Comparison of ENCODE assay signal across 10 cellular contexts in the genomic region with DNA sequence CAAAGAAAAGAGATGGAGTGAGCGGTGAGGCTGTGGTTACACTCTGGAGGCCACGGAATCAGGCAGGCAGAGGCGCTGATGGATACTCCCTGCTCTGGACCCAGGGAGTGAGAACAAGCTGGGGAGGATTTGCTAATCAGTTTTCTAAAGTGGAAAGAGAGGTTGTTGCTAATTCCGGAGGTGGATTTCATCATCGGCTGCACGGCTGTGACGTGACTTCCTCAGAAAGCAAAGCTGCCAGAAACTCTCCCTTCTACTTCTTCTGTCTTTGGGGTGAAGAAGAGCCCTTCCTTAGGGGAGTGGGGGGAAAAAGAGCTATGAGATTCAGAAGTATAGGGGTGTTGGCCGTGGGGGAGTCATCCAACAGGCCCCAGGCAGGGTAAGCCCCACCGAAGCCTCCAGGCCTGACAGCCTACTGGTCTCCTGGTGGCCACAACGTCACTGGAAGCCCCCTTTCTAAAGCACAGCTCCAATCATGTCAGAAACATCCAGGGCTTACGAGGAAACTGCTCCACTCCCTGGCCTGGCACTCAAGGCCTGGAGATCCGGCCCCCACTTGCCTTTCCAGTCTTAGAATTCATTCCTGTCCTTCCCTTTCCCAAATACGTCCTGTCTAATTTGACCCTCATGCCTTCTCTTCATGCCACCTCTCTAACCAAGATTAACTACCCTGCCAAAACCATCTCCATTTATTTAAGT.
DNase-seq lines count a peak whose midpoint lies in the region; ATAC-seq and TF ChIP-seq lines count a peak whose summit lies in the region.
"Had no signal": no experiment of that assay in that cellular context is flagged by ENCODE, and none has a peak within 500 bp of the region (broad histone marks: within the 10 kb centered on the region; RNA-seq: fewer than 3 reads in every experiment).

No MANE protein-coding gene starts in this region.

- H3K56ac ChIP-seq in mesendoderm (ENCODE audit: low read length), result peak overlapping the region; percentile 57

- H2AK5ac ChIP-seq in mesendoderm (ENCODE audit: low read length), result no peak overlapping the region

- H2BK120ac ChIP-seq in mesendoderm (ENCODE audit: low read depth, low read length), result no peak overlapping the region

- H3K4me1 ChIP-seq in mesendoderm (ENCODE audit: control insufficient read depth, low read depth, low read length) (no peaks in the 10 kb centered on the region), upper lobe of right lung (peaks cover 25% of the 10 kb centered on the region), foreskin keratinocyte (no peaks in the 10 kb centered on the region)
- H3K4me1 ChIP-seq: SJCRH30 had no signal

- no peak overlapping the region for H3K4me2 ChIP-seq in mesendoderm (ENCODE audit: low read length)

- H3K27ac ChIP-seq in mesendoderm (ENCODE audit: low read depth, low read length), result peak overlapping the region; percentile 7
- H3K27ac ChIP-seq in upper lobe of right lung, result peak overlapping the region; percentile 85
- no peak overlapping the region for H3K27ac ChIP-seq in foreskin keratinocyte
- H3K27ac ChIP-seq: SJCRH30 had no signal

- H3K79me2 ChIP-seq in mesendoderm (ENCODE audit: control insufficient read depth, insufficient read depth, low read length), result peaks cover 1% of the 10 kb centered on the region

- peaks cover 5% of the 10 kb centered on the region for H3K9me3 ChIP-seq in upper lobe of right lung

- no peak overlapping the region for H3K9ac ChIP-seq in mesendoderm (ENCODE audit: low read length)

- peak overlapping the region; percentile 82 for H3K27ac Mint-ChIP-seq in activated naive CD8-positive, alpha-beta T cell treated with anti-CD3 and anti-CD28 coated beads, Interleukin-2, amount 10 ng/mL, durations not matched to agents 7 days and 5 days
- no peak overlapping the region for H3K27ac Mint-ChIP-seq in activated naive CD8-positive, alpha-beta T cell treated with anti-CD3 and anti-CD28 coated beads, Interleukin-2, amount 50 U/mL, for 24 hours
- peak overlapping the region; percentile 97 for H3K27ac Mint-ChIP-seq in chondrocyte (ENCODE audit: unreplicated experiment)

- POLR2A ChIA-PET in activated naive CD8-positive, alpha-beta T cell treated with anti-CD3 and anti-CD28 coated beads, Interleukin-2, amount 10 ng/mL, durations not matched to agents 7 days and 5 days (lab: Charles Lee), result no interaction called here

- H3K36me3 Mint-ChIP-seq in activated naive CD8-positive, alpha-beta T cell treated with anti-CD3 and anti-CD28 coated beads, Interleukin-2, amount 10 ng/mL, durations not matched to agents 7 days and 5 days, result no peaks in the 10 kb centered on the region
- peaks cover 9% of the 10 kb centered on the region for H3K36me3 Mint-ChIP-seq in activated naive CD8-positive, alpha-beta T cell treated with anti-CD3 and anti-CD28 coated beads, Interleukin-2, amount 50 U/mL, for 24 hours (ENCODE audit: low read depth)
- peaks cover 12% of the 10 kb centered on the region for H3K36me3 Mint-ChIP-seq in chondrocyte (ENCODE audit: low read depth)

- no peak for DNase-seq in activated naive CD8-positive, alpha-beta T cell treated with anti-CD3 and anti-CD28 coated beads, Interleukin-2, amount 10 ng/mL, durations not matched to agents 7 days and 5 days
- no peak for DNase-seq in activated naive CD8-positive, alpha-beta T cell treated with anti-CD3 and anti-CD28 coated beads, Interleukin-2, amount 50 U/mL, for 24 hours
- DNase-seq in chondrocyte (ENCODE audit: low spot score), result no peak
- peak; percentile 56 for DNase-seq in mesendoderm
- peak; percentile 86 for DNase-seq in upper lobe of right lung
- no peak for DNase-seq in foreskin keratinocyte
- DNase-seq in cortex of kidney (lab: John Stamatoyannopoulos, UW), result no peak
- DNase-seq: SJCRH30 had no signal

- H3K4me3 ChIP-seq in mesendoderm (ENCODE audit: low read length) (no peak overlapping the region), upper lobe of right lung (no peak overlapping the region)
- H3K4me3 ChIP-seq: SJCRH30 had no signal

- H3K27me3 Mint-ChIP-seq in activated naive CD8-positive, alpha-beta T cell treated with anti-CD3 and anti-CD28 coated beads, Interleukin-2, amount 10 ng/mL, durations not matched to agents 7 days and 5 days, result peaks cover 9% of the 10 kb centered on the region
- no peaks in the 10 kb centered on the region for H3K27me3 Mint-ChIP-seq in activated naive CD8-positive, alpha-beta T cell treated with anti-CD3 and anti-CD28 coated beads, Interleukin-2, amount 50 U/mL, for 24 hours
- no peaks in the 10 kb centered on the region for H3K27me3 Mint-ChIP-seq in chondrocyte (ENCODE audit: low read depth)

- no peaks in the 10 kb centered on the region for H3K4me1 Mint-ChIP-seq in activated naive CD8-positive, alpha-beta T cell treated with anti-CD3 and anti-CD28 coated beads, Interleukin-2, amount 10 ng/mL, durations not matched to agents 7 days and 5 days
- H3K4me1 Mint-ChIP-seq in activated naive CD8-positive, alpha-beta T cell treated with anti-CD3 and anti-CD28 coated beads, Interleukin-2, amount 50 U/mL, for 24 hours, result peaks cover 19% of the 10 kb centered on the region
- peaks cover 34% of the 10 kb centered on the region for H3K4me1 Mint-ChIP-seq in chondrocyte (ENCODE audit: low read depth)

- ATAC-seq in activated naive CD8-positive, alpha-beta T cell treated with anti-CD3 and anti-CD28 coated beads, Interleukin-2, amount 10 ng/mL, durations not matched to agents 7 days and 5 days (ENCODE audit: low read depth), result no peak
- ATAC-seq in activated naive CD8-positive, alpha-beta T cell treated with anti-CD3 and anti-CD28 coated beads, Interleukin-2, amount 50 U/mL, for 24 hours, result no peak
- peak; percentile 73 for ATAC-seq in upper lobe of right lung
- ATAC-seq in foreskin keratinocyte, result no peak
- ATAC-seq in GM21825 (IDR thresholded peaks at IDR 0.05; ENCODE audit: unreplicated experiment), result no peak
- ATAC-seq: left colon had no signal

- H2BK5ac ChIP-seq in mesendoderm (ENCODE audit: low read length), result no peak overlapping the region

- H3K36me3 ChIP-seq in mesendoderm (ENCODE audit: control insufficient read depth, insufficient read depth, low read length) (no peaks in the 10 kb centered on the region), upper lobe of right lung (no peaks in the 10 kb centered on the region)

- no peak overlapping the region for H2BK15ac ChIP-seq in mesendoderm (replicated peaks; ENCODE audit: low read depth)

- H4K5ac ChIP-seq in mesendoderm (ENCODE audit: low read length), result no peak overlapping the region

- H3K79me1 ChIP-seq in mesendoderm (ENCODE audit: low read length), result peaks cover 9% of the 10 kb centered on the region

- H3K18ac ChIP-seq in mesendoderm (ENCODE audit: low read length), result peak overlapping the region; percentile 69

- TF ChIP-seq CTCF in chondrocyte (IDR thresholded peaks at IDR 0.05), result no peak
- TF ChIP-seq CTCF in upper lobe of right lung (IDR thresholded peaks at IDR 0.05), result no peak
- no peak for TF ChIP-seq CTCF in foreskin keratinocyte (conservative IDR thresholded peaks at IDR 0.05)

- H3K23ac ChIP-seq in mesendoderm (ENCODE audit: low read length), result no peak overlapping the region

- H3K4ac ChIP-seq in mesendoderm (ENCODE audit: low read depth, low read length), result peak overlapping the region; percentile 64

- WGBS in mesendoderm (ENCODE audit: extremely low coverage, insufficient coverage, low lambda C conversion rate), result no CpG with 5 or more reads among the region's 13 CpGs

- H4K8ac ChIP-seq in mesendoderm (ENCODE audit: low read depth, low read length), result no peak overlapping the region

- H3K9me3 Mint-ChIP-seq in activated naive CD8-positive, alpha-beta T cell treated with anti-CD3 and anti-CD28 coated beads, Interleukin-2, amount 10 ng/mL, durations not matched to agents 7 days and 5 days, result peaks cover 3% of the 10 kb centered on the region
- peaks cover 10% of the 10 kb centered on the region for H3K9me3 Mint-ChIP-seq in activated naive CD8-positive, alpha-beta T cell treated with anti-CD3 and anti-CD28 coated beads, Interleukin-2, amount 50 U/mL, for 24 hours
- peaks cover 9% of the 10 kb centered on the region for H3K9me3 Mint-ChIP-seq in chondrocyte (ENCODE audit: low read depth)

- intact Hi-C loops in upper lobe of right lung (cut with DNase I), result no loop called here

- H3K27me3 ChIP-seq in mesendoderm (ENCODE audit: insufficient read depth, low read length, poor library complexity) (no peaks in the 10 kb centered on the region), upper lobe of right lung (no peaks in the 10 kb centered on the region), foreskin keratinocyte (no peaks in the 10 kb centered on the region)
- H3K27me3 ChIP-seq: SJCRH30 had no signal

- H3K4me3 Mint-ChIP-seq in activated naive CD8-positive, alpha-beta T cell treated with anti-CD3 and anti-CD28 coated beads, Interleukin-2, amount 10 ng/mL, durations not matched to agents 7 days and 5 days, result no peak overlapping the region
- H3K4me3 Mint-ChIP-seq in activated naive CD8-positive, alpha-beta T cell treated with anti-CD3 and anti-CD28 coated beads, Interleukin-2, amount 50 U/mL, for 24 hours, result no peak overlapping the region
- no peak overlapping the region for H3K4me3 Mint-ChIP-seq in chondrocyte (ENCODE audit: unreplicated experiment)

Comparison
In these comparisons a context has a peak if more than half of its experiments do, and no peak if none do; other contexts are left out.
1. DNase-seq: peak in mesendoderm (single experiment) and upper lobe of right lung (single experiment); none in activated naive CD8-positive, alpha-beta T cell treated with anti-CD3 and anti-CD28 coated beads, Interleukin-2, amount 10 ng/mL, durations not matched to agents 7 days and 5 days (single experiment), activated naive CD8-positive, alpha-beta T cell treated with anti-CD3 and anti-CD28 coated beads, Interleukin-2, amount 50 U/mL, for 24 hours (single experiment), chondrocyte (single experiment), foreskin keratinocyte (0 of 2) and cortex of kidney (single experiment).